ENCODE assay signal across 3 cellular contexts in the genomic region with DNA sequence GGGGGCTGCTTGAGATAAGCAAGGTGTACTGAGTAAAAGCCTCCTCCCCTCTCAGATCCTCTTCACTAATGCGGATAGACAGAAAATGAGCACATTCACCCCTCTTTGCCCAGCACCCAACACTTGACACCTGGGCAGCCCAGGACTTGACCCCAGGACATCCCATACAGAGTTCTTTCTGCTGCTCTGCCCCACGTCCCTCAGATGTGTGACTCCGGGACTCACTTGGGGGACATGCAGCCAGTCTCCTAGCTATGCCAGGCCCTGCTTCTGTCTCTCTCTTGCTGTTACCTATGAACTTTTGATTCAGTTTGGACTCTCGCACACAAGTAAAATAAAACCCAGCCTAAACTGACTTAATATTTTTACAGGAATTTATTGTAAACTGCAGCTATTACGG.
"Had no signal": no experiment of that assay in that cellular context is flagged by ENCODE, and none has a peak within 500 bp of the region (broad histone marks: within the 10 kb centered on the region; RNA-seq: fewer than 3 reads in every experiment).

No MANE protein-coding gene starts in this region.

- ATAC-seq: GM12878 had no signal

- H3K4me3 ChIP-seq: GM12878 had no signal

- DNase-seq: GDM1, GF-D8 had no signal
